Comparison of ENCODE assay signal across 8 cellular contexts in the genomic region with DNA sequence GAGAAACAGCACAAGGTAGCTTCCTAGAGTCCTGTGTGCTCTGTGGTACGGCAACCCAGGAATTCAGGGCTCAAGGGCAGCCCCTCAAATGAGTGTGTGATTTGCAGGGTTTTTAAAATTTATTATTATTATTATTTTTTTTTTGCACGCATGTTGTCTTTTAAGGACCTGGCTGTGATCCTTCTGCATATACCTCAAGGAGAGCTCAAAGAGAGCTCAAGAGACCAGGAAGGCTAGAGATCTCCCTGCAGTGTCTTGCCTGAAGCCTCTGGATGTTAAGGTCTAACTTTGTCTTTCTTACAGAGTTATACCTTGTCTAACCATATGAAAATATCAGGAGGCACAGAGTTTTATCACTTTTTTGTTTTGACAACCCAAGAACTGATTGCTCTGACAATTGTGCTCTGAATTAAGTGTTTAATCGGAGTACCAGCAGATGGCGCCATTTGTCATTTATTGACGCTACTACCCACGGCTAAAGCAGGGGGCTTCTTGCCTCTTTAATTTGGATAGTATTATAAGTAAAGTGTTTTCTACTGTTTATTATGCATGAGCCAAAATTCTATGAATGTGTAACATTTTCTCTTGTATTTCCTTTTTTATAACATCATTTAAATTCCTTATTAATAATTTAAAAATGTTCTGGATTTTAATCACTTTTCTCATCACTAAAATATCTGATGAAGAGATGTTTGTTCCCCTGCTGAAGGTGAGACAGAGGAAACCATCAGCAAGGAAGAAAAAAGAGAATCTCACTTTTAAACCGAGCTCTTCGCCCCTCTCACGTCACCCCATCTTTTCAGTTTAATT. TPM values are rescaled to one million over a fixed set of nuclear protein-coding genes. Genes with fewer than 3 reads are reported as not detected.
A peak's percentile ranks its signal among the peaks of the same experiment; 100 is the strongest.
DNase-seq lines count a peak whose midpoint lies in the region; ATAC-seq and TF ChIP-seq lines count a peak whose summit lies in the region.

No MANE protein-coding gene starts in this region.

- POLR2A ChIA-PET in BJ (lab: Charles Lee), result no interaction called here

- H3K27me3 Mint-ChIP-seq in activated naive CD8-positive, alpha-beta T cell treated with anti-CD3 and anti-CD28 coated beads for 36 hours, result peaks cover 9% of the 10 kb centered on the region

- H3K4me1 Mint-ChIP-seq in activated naive CD8-positive, alpha-beta T cell treated with anti-CD3 and anti-CD28 coated beads for 36 hours, result no peaks in the 10 kb centered on the region

- H3K4me3 ChIP-seq in BJ (ENCODE audit: low read depth, low read length) (no peak overlapping the region), MM.1S (ENCODE audit: low read length) (no peak overlapping the region), SK-N-MC (no peak overlapping the region), left ventricle myocardium inferior (no peak overlapping the region), sigmoid colon (no peak overlapping the region)

- H3K9me3 Mint-ChIP-seq in activated naive CD8-positive, alpha-beta T cell treated with anti-CD3 and anti-CD28 coated beads for 36 hours, result no peaks in the 10 kb centered on the region

- no peak overlapping the region for H2AFZ ChIP-seq in MM.1S (ENCODE audit: low read length)

- H3K27me3 ChIP-seq in BJ (ENCODE audit: control insufficient read depth, insufficient read depth, low read length) (peaks cover 4% of the 10 kb centered on the region; the same call in 1 of the 2 replicates), MM.1S (replicated peaks; ENCODE audit: insufficient read depth, low read length) (no peaks in the 10 kb centered on the region), left ventricle myocardium inferior (ENCODE audit: low read depth) (peaks cover 9% of the 10 kb centered on the region), sigmoid colon (no peaks in the 10 kb centered on the region)

- CTCF ChIA-PET in BJ (lab: Yijun Ruan, JAX), result interaction anchor here (0.6 to 4.7 kb wide), 40 partner anchors 9 to 1445 kb away, joined by 3 to 29 read pairs (median 4); no protein-coding TSS in a partner anchor

- H4K20me1 ChIP-seq in MM.1S (ENCODE audit: insufficient read depth, low read length), result no peaks in the 10 kb centered on the region

- DNase-seq in BJ (ENCODE audit: low read depth) (no peak), MM.1S (peak; percentile 65), SK-N-MC (ENCODE audit: low read depth, low spot score) (peak; percentile 70), left ventricle myocardium inferior (no peak), sigmoid colon (no peak)
- peak; percentile 31 for DNase-seq in activated naive CD8-positive, alpha-beta T cell treated with anti-CD3 and anti-CD28 coated beads for 36 hours

- ATAC-seq in GM19468 (IDR thresholded peaks at IDR 0.05; ENCODE audit: extremely low read depth, unreplicated experiment) (peak; percentile 43), GM18873 (IDR thresholded peaks at IDR 0.05; ENCODE audit: low FRiP score, unreplicated experiment) (no peak)

- peak; percentile 69 for TF ChIP-seq CTCF in BJ (IDR thresholded peaks at IDR 0.05; ENCODE audit: insufficient read depth, low read depth, low read length)
- peak; percentile 78 for TF ChIP-seq CTCF in MM.1S (IDR thresholded peaks at IDR 0.05; ENCODE audit: low read length)
- peak; percentile 80 for TF ChIP-seq CTCF in left ventricle myocardium inferior (IDR thresholded peaks at IDR 0.05; ENCODE audit: borderline replicate concordance)
- peak; percentile 49 to 82 (median 71) for TF ChIP-seq CTCF in sigmoid colon (IDR thresholded peaks at IDR 0.05)

- 50% methylated on average over 9 of the region's 9 CpGs for WGBS in sigmoid colon, 2 donors

- H3K79me2 ChIP-seq in MM.1S (ENCODE audit: low read length), result no peaks in the 10 kb centered on the region

- H3K9me3 ChIP-seq in MM.1S (replicated peaks; ENCODE audit: insufficient read depth, low read length), result no peaks in the 10 kb centered on the region
- H3K9me3 ChIP-seq in SK-N-MC (ENCODE audit: low read depth, low read length), result no peaks in the 10 kb centered on the region
- H3K9me3 ChIP-seq in left ventricle myocardium inferior (replicated peaks), result no peaks in the 10 kb centered on the region
- H3K9me3 ChIP-seq in sigmoid colon, result no peaks in the 10 kb centered on the region

- TF ChIP-seq POLR2A in sigmoid colon (IDR thresholded peaks at IDR 0.05), result no peak

- H3K9me2 ChIP-seq in MM.1S (replicated peaks; ENCODE audit: insufficient read depth, low read length), result no peaks in the 10 kb centered on the region

- H3F3A ChIP-seq in MM.1S (ENCODE audit: insufficient read depth, low read length), result no peaks in the 10 kb centered on the region

- H3K36me3 ChIP-seq in BJ (ENCODE audit: control insufficient read depth, insufficient read depth, low read length) (no peaks in the 10 kb centered on the region), MM.1S (replicated peaks; ENCODE audit: insufficient read depth, low read length) (no peaks in the 10 kb centered on the region), SK-N-MC (ENCODE audit: insufficient read depth, low read length) (no peaks in the 10 kb centered on the region), left ventricle myocardium inferior (no peaks in the 10 kb centered on the region), sigmoid colon (no peaks in the 10 kb centered on the region)

- intact Hi-C loops in left ventricle myocardium inferior (cut with micrococcal nuclease), result no loop called here
- intact Hi-C loops in sigmoid colon (cut with DNase I), result loop anchor here (5.0 kb wide), 2 partner anchors 769 to 1009 kb away; no protein-coding TSS in a partner anchor

- no peak overlapping the region for H3K4me2 ChIP-seq in MM.1S (ENCODE audit: low read depth, low read length)

- no peak for TF ChIP-seq EP300 in sigmoid colon (IDR thresholded peaks at IDR 0.05)

- H3K9ac ChIP-seq in MM.1S (ENCODE audit: low read length) (no peak overlapping the region), SK-N-MC (ENCODE audit: insufficient read length) (no peak overlapping the region)

- H3K4me3 Mint-ChIP-seq in activated naive CD8-positive, alpha-beta T cell treated with anti-CD3 and anti-CD28 coated beads for 36 hours, result no peak overlapping the region

- no peak overlapping the region for H3K27ac Mint-ChIP-seq in activated naive CD8-positive, alpha-beta T cell treated with anti-CD3 and anti-CD28 coated beads for 36 hours

- H3K27ac ChIP-seq in MM.1S (ENCODE audit: low read length) (no peak overlapping the region), SK-N-MC (no peak overlapping the region), left ventricle myocardium inferior (replicated peaks) (no peak overlapping the region), sigmoid colon (no peak overlapping the region)

- no peaks in the 10 kb centered on the region for H3K36me3 Mint-ChIP-seq in activated naive CD8-positive, alpha-beta T cell treated with anti-CD3 and anti-CD28 coated beads for 36 hours

- H3K4me1 ChIP-seq in MM.1S (ENCODE audit: low read length), result no peaks in the 10 kb centered on the region
- H3K4me1 ChIP-seq in left ventricle myocardium inferior, result no peaks in the 10 kb centered on the region
- H3K4me1 ChIP-seq in sigmoid colon, result no peaks in the 10 kb centered on the region

RNA-seq across cellular contexts. Expression of a gene that starts 35.8 kb away (rescaled TPM):
- polyA plus RNA-seq in BJ (2011; rRNA removed) (77.9 and 81.9 TPM in 2 replicates), sigmoid colon (10 to 100 TPM; 24.5 to 37.8 (median 36.4) TPM)
- polyA minus RNA-seq in BJ (2011; rRNA and poly(A)+ RNA removed), result 22.0 and 30.8 TPM in 2 replicates
- 10 to 100 TPM; 29.7 to 32.8 TPM for total RNA-seq in activated naive CD8-positive, alpha-beta T cell treated with anti-CD3 and anti-CD28 coated beads for 36 hours
- total RNA-seq in left ventricle myocardium inferior (35.1 TPM), sigmoid colon (10 to 100 TPM; 41.7 to 68.3 (median 59.3) TPM)

Comparison
In these comparisons a context has a peak if more than half of its experiments do, and no peak if none do; other contexts are left out.
1. DNase-seq: peak in MM.1S (single experiment), SK-N-MC (single experiment) and activated naive CD8-positive, alpha-beta T cell treated with anti-CD3 and anti-CD28 coated beads for 36 hours (single experiment); none in BJ (single experiment), left ventricle myocardium inferior (single experiment) and sigmoid colon (single experiment).
2. Peak in every context shown above with its lines, with median percentiles within 50 percentile points of each other: CTCF ChIP-seq.